In the genomic region with DNA sequence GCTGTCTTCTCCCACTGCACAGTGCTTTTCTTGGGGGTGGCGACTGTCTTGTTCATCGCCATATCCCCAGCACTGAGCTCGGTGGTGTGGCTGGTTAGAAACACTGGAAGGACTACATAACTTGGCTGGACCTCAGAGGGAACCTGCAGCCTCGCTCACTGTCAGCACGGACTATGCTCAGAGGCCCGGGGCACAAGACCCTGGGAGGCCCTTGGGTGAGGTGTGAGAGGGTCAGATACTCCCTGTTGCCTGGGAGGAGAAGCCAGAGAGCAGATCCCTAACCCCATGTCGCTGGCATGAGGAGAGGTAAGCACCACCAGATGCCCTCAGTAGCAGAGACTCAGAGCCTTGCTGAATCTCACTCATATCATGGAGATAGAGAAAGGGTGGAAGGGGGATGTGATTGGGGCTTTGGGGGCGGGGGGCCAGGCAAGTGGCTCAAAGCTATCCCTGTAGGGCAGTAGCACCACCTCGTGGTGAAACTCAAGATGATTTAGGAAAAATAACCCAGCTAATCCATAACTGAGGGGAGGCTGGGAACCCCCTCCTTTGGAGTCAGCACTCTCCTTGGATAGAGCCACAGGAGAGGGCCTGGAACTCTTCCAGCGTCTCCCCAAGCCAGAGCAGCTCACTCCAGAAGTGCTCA, we compare ENCODE assay signal across 8 cellular contexts. TPM values are rescaled to one million over a fixed set of nuclear protein-coding genes. Genes with fewer than 3 reads are reported as not detected.
DNase-seq lines count a peak whose midpoint lies in the region; ATAC-seq, FAIRE-seq and TF ChIP-seq lines count a peak whose summit lies in the region.

No MANE protein-coding gene starts in this region.

- ATAC-seq in DND-41 (ENCODE audit: insufficient read depth, low read depth) (peak; percentile 41; the same call in 2 of the 3 replicates), GM19395 (IDR thresholded peaks at IDR 0.05; ENCODE audit: unreplicated experiment) (no peak)

- no peak overlapping the region for H3K4me3 ChIP-seq in DND-41 (ENCODE audit: low read depth in 1 of 2, low read length in 2 of 2)

- TF ChIP-seq CTCF in DND-41 (IDR thresholded peaks at IDR 0.05; ENCODE audit: borderline replicate concordance, extremely low read depth, low read length, poor library complexity, severe bottlenecking) (peak; percentile 46), glutamatergic neuron (IDR thresholded peaks at IDR 0.05; ENCODE audit: partially characterized antibody, unreplicated experiment) (no peak)

- H3K9me3 Mint-ChIP-seq in glutamatergic neuron (ENCODE audit: unreplicated experiment): peaks cover 1% of the 10 kb centered on the region

- no peak overlapping the region for H3K27ac Mint-ChIP-seq in glutamatergic neuron (ENCODE audit: unreplicated experiment)

- H3K4me1 ChIP-seq in DND-41 (ENCODE audit: insufficient read depth, low read length): peaks cover 10% of the 10 kb centered on the region

- H3K27ac ChIP-seq in DND-41 (ENCODE audit: low read length): no peak overlapping the region

- H3K79me2 ChIP-seq in DND-41 (ENCODE audit: insufficient read depth, low read length): no peaks in the 10 kb centered on the region

- no peaks in the 10 kb centered on the region for H3K36me3 Mint-ChIP-seq in glutamatergic neuron (ENCODE audit: unreplicated experiment)

- no peaks in the 10 kb centered on the region for H3K9me3 ChIP-seq in DND-41 (ENCODE audit: insufficient read depth, low read length, severe bottlenecking)

- no peak for FAIRE-seq in GM19239 (lab: Jason Lieb, UNC)

- peaks cover 5% of the 10 kb centered on the region for H3K4me1 Mint-ChIP-seq in glutamatergic neuron (ENCODE audit: low read depth, unreplicated experiment)

- H3K9ac ChIP-seq in DND-41 (ENCODE audit: low read depth, low read length): no peak overlapping the region

- no peaks in the 10 kb centered on the region for H3K36me3 ChIP-seq in DND-41 (ENCODE audit: insufficient read depth, low read length)

- peaks cover 3% of the 10 kb centered on the region for H3K27me3 Mint-ChIP-seq in glutamatergic neuron (ENCODE audit: unreplicated experiment)

- H3K4me3 Mint-ChIP-seq in glutamatergic neuron (ENCODE audit: unreplicated experiment): no peak overlapping the region

- H3K27me3 ChIP-seq in DND-41 (ENCODE audit: insufficient read depth, low read length, poor library complexity): peaks cover 10% of the 10 kb centered on the region

- no peaks in the 10 kb centered on the region for H4K20me1 ChIP-seq in DND-41 (ENCODE audit: insufficient read depth, low read length)

- DNase-seq in DND-41 (peak; percentile 46), Kasumi-1 (lab: John Stamatoyannopoulos, UW) (peak; percentile 20 to 37), glutamatergic neuron (peak; percentile 33), retina (peak; percentile 46), GM19239 (ENCODE audit: insufficient read length, low spot score) (no peak), foreskin melanocyte (no peak)
- DNase-seq in activated T-cell treated with anti-CD3 and anti-CD28 coated beads, Interleukin-2, amount 50 U/mL, for 1 hour: peak; percentile 43

- H2AFZ ChIP-seq in DND-41 (ENCODE audit: low read depth, low read length): no peak overlapping the region

- no peak overlapping the region for H3K4me2 ChIP-seq in DND-41 (ENCODE audit: insufficient read depth, low read length)

RNA-seq across cellular contexts. Expression of a gene that starts 18.7 kb away (rescaled TPM):
- total RNA-seq in glutamatergic neuron (ENCODE audit: unreplicated experiment): 67.9 TPM

Comparison
In these comparisons a context has a peak if more than half of its experiments do, and no peak if none do; other contexts are left out.
1. DNase-seq: peak in DND-41 (single experiment), Kasumi-1 (2 of 2), activated T-cell treated with anti-CD3 and anti-CD28 coated beads, Interleukin-2, amount 50 U/mL, for 1 hour (single experiment), glutamatergic neuron (single experiment) and retina (single experiment); none in GM19239 (single experiment) and foreskin melanocyte (single experiment).